In the genomic region with DNA sequence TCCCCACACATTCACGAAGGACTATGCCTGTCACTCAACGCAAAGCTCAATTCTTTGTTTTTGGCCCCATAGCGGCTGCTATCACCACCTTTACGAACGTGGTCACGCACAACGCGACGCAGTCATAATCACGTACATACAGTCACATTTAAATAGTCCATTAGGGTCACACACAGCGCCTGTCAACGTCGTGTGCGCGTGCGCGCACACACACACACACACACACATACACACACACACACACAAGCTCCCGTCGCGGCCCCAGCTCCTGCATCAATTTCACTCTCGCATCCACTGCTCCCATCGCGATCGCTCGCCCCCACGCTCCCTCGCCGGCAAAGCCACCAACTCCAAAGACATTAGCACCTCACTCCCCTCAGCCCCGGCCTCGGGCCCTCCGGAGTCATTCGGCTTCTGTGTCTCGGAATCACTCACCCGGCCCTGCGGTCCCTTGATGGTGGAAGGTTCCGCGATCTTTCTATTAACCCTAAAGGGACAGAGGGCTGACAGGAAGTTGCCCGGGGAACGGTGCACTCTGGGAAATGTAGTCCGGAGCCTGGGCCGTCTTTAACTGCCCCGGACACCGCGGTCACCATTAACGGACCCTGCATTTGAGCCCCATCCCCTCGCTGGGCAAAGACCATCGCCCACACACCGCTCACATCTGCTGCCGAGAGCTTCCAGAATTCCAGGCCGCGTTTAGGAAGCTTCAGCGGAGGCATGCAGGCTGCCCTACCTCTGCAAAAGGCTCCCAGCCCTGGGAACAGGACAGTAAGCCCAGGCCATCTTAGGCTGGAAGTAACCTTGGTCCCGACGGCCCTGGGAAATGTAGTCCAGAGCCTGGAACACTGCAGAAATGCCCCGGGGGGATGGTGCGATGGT, we compare ENCODE assay signal across 1 cellular context.
TF ChIP-seq lines count a peak whose summit lies in the region.

A gene (minus strand): TSS at position 486 of the 882 bp plus-strand sequence. CDS start 12,768 bp downstream, outside the sequence.

TF ChIP-seq in HepG2, 621 proteins besides CTCF, POLR2A, EP300 and RAD21 (continued from another document and continues in another):
- TF ChIP-seq, protein P1, sequence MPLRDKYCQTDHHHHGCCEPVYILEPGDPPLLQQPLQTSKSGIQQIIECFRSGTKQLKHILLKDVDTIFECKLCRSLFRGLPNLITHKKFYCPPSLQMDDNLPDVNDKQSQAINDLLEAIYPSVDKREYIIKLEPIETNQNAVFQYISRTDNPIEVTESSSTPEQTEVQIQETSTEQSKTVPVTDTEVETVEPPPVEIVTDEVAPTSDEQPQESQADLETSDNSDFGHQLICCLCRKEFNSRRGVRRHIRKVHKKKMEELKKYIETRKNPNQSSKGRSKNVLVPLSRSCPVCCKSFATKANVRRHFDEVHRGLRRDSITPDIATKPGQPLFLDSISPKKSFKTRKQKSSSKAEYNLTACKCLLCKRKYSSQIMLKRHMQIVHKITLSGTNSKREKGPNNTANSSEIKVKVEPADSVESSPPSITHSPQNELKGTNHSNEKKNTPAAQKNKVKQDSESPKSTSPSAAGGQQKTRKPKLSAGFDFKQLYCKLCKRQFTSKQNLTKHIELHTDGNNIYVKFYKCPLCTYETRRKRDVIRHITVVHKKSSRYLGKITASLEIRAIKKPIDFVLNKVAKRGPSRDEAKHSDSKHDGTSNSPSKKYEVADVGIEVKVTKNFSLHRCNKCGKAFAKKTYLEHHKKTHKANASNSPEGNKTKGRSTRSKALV (CRISPR knock-in tag; IDR thresholded peaks at IDR 0.05) = 0 out of 2 replicates have a peak, but pooled peaks have one; percentile 57
- TF ChIP-seq SOX13 (IDR thresholded peaks at IDR 0.05) = no peak
- TF ChIP-seq SOX13 (CRISPR knock-in tag; conservative IDR thresholded peaks at IDR 0.05 in 1 of 2, IDR thresholded peaks at IDR 0.05 in 1 of 2) = no peak; a peak in 1 of 4 replicates
- TF ChIP-seq FOXO1 (CRISPR knock-in tag; IDR thresholded peaks at IDR 0.05) = peak; percentile 35; the same call in 1 of the 2 replicates
- TF ChIP-seq GTF3A (CRISPR knock-in tag; conservative IDR thresholded peaks at IDR 0.05) = no peak
- TF ChIP-seq, protein P2, sequence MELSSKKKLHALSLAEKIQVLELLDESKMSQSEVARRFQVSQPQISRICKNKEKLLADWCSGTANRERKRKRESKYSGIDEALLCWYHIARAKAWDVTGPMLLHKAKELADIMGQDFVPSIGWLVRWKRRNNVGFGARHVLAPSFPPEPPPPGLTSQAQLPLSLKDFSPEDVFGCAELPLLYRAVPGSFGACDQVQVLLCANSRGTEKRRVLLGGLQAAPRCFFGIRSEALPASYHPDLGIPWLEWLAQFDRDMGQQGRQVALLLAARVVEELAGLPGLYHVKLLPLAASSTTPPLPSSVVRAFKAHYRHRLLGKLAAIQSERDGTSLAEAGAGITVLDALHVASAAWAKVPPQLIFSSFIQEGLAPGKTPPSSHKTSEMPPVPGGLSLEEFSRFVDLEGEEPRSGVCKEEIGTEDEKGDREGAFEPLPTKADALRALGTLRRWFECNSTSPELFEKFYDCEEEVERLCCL (CRISPR knock-in tag; IDR thresholded peaks at IDR 0.05; ENCODE audit: borderline replicate concordance) = no peak
- TF ChIP-seq, protein P3, sequence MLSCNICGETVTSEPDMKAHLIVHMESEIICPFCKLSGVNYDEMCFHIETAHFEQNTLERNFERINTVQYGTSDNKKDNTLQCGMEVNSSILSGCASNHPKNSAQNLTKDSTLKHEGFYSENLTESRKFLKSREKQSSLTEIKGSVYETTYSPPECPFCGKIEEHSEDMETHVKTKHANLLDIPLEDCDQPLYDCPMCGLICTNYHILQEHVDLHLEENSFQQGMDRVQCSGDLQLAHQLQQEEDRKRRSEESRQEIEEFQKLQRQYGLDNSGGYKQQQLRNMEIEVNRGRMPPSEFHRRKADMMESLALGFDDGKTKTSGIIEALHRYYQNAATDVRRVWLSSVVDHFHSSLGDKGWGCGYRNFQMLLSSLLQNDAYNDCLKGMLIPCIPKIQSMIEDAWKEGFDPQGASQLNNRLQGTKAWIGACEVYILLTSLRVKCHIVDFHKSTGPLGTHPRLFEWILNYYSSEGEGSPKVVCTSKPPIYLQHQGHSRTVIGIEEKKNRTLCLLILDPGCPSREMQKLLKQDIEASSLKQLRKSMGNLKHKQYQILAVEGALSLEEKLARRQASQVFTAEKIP (CRISPR knock-in tag; IDR thresholded peaks at IDR 0.05; ENCODE audit: borderline replicate concordance) = no peak
- TF ChIP-seq ZNF207 (IDR thresholded peaks at IDR 0.05; ENCODE audit: borderline replicate concordance) = no peak
- TF ChIP-seq SNRNP70 (IDR thresholded peaks at IDR 0.05; ENCODE audit: low read depth, low read length) = no peak
- TF ChIP-seq, protein P4, sequence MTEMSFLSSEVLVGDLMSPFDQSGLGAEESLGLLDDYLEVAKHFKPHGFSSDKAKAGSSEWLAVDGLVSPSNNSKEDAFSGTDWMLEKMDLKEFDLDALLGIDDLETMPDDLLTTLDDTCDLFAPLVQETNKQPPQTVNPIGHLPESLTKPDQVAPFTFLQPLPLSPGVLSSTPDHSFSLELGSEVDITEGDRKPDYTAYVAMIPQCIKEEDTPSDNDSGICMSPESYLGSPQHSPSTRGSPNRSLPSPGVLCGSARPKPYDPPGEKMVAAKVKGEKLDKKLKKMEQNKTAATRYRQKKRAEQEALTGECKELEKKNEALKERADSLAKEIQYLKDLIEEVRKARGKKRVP (CRISPR knock-in tag; IDR thresholded peaks at IDR 0.05) = 0 out of 4 replicates have a peak, but pooled peaks of 1 of the 2 experiments have one; percentile 5
- TF ChIP-seq, protein P5, sequence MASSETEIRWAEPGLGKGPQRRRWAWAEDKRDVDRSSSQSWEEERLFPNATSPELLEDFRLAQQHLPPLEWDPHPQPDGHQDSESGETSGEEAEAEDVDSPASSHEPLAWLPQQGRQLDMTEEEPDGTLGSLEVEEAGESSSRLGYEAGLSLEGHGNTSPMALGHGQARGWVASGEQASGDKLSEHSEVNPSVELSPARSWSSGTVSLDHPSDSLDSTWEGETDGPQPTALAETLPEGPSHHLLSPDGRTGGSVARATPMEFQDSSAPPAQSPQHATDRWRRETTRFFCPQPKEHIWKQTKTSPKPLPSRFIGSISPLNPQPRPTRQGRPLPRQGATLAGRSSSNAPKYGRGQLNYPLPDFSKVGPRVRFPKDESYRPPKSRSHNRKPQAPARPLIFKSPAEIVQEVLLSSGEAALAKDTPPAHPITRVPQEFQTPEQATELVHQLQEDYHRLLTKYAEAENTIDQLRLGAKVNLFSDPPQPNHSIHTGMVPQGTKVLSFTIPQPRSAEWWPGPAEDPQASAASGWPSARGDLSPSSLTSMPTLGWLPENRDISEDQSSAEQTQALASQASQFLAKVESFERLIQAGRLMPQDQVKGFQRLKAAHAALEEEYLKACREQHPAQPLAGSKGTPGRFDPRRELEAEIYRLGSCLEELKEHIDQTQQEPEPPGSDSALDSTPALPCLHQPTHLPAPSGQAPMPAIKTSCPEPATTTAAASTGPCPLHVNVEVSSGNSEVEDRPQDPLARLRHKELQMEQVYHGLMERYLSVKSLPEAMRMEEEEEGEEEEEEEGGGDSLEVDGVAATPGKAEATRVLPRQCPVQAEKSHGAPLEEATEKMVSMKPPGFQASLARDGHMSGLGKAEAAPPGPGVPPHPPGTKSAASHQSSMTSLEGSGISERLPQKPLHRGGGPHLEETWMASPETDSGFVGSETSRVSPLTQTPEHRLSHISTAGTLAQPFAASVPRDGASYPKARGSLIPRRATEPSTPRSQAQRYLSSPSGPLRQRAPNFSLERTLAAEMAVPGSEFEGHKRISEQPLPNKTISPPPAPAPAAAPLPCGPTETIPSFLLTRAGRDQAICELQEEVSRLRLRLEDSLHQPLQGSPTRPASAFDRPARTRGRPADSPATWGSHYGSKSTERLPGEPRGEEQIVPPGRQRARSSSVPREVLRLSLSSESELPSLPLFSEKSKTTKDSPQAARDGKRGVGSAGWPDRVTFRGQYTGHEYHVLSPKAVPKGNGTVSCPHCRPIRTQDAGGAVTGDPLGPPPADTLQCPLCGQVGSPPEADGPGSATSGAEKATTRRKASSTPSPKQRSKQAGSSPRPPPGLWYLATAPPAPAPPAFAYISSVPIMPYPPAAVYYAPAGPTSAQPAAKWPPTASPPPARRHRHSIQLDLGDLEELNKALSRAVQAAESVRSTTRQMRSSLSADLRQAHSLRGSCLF (CRISPR knock-in tag; IDR thresholded peaks at IDR 0.05; ENCODE audit: borderline replicate concordance) = peak; percentile 9; the same call in 1 of the 2 replicates
- TF ChIP-seq ZNF572 (CRISPR knock-in tag; IDR thresholded peaks at IDR 0.05) = no peak
- TF ChIP-seq ZMYM2 (CRISPR knock-in tag; IDR thresholded peaks at IDR 0.05) = peak; percentile 27; the same call in 1 of the 2 replicates
- no peak for TF ChIP-seq MAFG (CRISPR knock-in tag; IDR thresholded peaks at IDR 0.05)
- no peak for TF ChIP-seq GATAD2A (CRISPR knock-in tag; IDR thresholded peaks at IDR 0.05)
- peak; percentile 54; the same call in 1 of the 2 replicates for TF ChIP-seq ZNF558 (CRISPR knock-in tag; IDR thresholded peaks at IDR 0.05; ENCODE audit: borderline replicate concordance)
- TF ChIP-seq, protein P6, sequence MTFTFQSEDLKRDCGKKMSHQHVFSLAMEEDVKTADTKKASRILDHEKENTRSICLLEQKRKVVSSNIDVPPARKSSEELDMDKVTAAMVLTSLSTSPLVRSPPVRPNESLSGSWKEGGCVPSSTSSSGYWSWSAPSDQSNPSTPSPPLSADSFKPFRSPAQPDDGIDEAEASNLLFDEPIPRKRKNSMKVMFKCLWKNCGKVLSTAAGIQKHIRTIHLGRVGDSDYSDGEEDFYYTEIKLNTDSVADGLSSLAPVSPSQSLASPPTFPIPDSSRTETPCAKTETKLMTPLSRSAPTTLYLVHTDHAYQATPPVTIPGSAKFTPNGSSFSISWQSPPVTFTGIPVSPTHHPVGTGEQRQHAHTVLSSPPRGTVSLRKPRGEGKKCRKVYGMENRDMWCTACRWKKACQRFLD (CRISPR knock-in tag; IDR thresholded peaks at IDR 0.05; ENCODE audit: borderline replicate concordance) = 0 out of 2 replicates have a peak, but pooled peaks have one; percentile 38
- no peak for TF ChIP-seq SMARCE1 (IDR thresholded peaks at IDR 0.05; ENCODE audit: borderline replicate concordance)
- TF ChIP-seq, protein P7, sequence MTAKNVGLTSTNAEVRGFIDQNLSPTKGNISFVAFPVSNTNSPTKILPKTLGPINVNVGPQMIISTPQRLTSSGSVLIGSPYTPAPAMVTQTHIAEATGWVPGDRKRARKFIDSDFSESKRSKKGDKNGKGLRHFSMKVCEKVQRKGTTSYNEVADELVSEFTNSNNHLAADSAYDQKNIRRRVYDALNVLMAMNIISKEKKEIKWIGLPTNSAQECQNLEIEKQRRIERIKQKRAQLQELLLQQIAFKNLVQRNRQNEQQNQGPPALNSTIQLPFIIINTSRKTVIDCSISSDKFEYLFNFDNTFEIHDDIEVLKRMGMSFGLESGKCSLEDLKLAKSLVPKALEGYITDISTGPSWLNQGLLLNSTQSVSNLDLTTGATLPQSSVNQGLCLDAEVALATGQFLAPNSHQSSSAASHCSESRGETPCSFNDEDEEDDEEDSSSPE (CRISPR knock-in tag; IDR thresholded peaks at IDR 0.05) = no peak
- no peak; the same call in 1 of the 2 replicates for TF ChIP-seq ATF7-NPFF (CRISPR knock-in tag; IDR thresholded peaks at IDR 0.05; ENCODE audit: low read depth)
- no peak for TF ChIP-seq ZNF75D (CRISPR knock-in tag; IDR thresholded peaks at IDR 0.05; ENCODE audit: borderline replicate concordance)
- peak; percentile 71 for TF ChIP-seq GABPA (IDR thresholded peaks at IDR 0.05; ENCODE audit: low read depth, low read length)
- peak; percentile 96 for TF ChIP-seq GABPA (CRISPR knock-in tag; IDR thresholded peaks at IDR 0.05; ENCODE audit: low read depth)
- TF ChIP-seq ZNF644 (CRISPR knock-in tag; IDR thresholded peaks at IDR 0.05; ENCODE audit: low read depth) = no peak
- TF ChIP-seq ZNF615 (CRISPR knock-in tag; IDR thresholded peaks at IDR 0.05; ENCODE audit: borderline replicate concordance) = no peak; the same call in 1 of the 2 replicates
- TF ChIP-seq ZNF12 (CRISPR knock-in tag; IDR thresholded peaks at IDR 0.05) = peak; percentile 24; the same call in 1 of the 2 replicates
- TF ChIP-seq KDM6A (CRISPR knock-in tag; IDR thresholded peaks at IDR 0.05; ENCODE audit: low read depth) = no peak
- TF ChIP-seq NPAS2 (CRISPR knock-in tag; IDR thresholded peaks at IDR 0.05; ENCODE audit: borderline replicate concordance) = no peak
- no peak; the same call in 1 of the 2 replicates for TF ChIP-seq ZNF724P (CRISPR knock-in tag; IDR thresholded peaks at IDR 0.05; ENCODE audit: borderline replicate concordance)
- TF ChIP-seq ZNF674 (CRISPR knock-in tag; IDR thresholded peaks at IDR 0.05; ENCODE audit: low read depth) = no peak
- no peak for TF ChIP-seq CEBPB (IDR thresholded peaks at IDR 0.05; ENCODE audit: borderline replicate concordance, low read depth, low read length)
- peak; percentile 83 for TF ChIP-seq ZNF335 (CRISPR knock-in tag; IDR thresholded peaks at IDR 0.05)
- TF ChIP-seq, protein P8, sequence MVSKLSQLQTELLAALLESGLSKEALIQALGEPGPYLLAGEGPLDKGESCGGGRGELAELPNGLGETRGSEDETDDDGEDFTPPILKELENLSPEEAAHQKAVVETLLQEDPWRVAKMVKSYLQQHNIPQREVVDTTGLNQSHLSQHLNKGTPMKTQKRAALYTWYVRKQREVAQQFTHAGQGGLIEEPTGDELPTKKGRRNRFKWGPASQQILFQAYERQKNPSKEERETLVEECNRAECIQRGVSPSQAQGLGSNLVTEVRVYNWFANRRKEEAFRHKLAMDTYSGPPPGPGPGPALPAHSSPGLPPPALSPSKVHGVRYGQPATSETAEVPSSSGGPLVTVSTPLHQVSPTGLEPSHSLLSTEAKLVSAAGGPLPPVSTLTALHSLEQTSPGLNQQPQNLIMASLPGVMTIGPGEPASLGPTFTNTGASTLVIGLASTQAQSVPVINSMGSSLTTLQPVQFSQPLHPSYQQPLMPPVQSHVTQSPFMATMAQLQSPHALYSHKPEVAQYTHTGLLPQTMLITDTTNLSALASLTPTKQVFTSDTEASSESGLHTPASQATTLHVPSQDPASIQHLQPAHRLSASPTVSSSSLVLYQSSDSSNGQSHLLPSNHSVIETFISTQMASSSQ (IDR thresholded peaks at IDR 0.05; ENCODE audit: low read depth) = no peak
- TF ChIP-seq, protein P8 (CRISPR knock-in tag; IDR thresholded peaks at IDR 0.05; ENCODE audit: borderline replicate concordance) = no peak; the same call in 1 of the 2 replicates
- TF ChIP-seq FOSL2 (CRISPR knock-in tag; IDR thresholded peaks at IDR 0.05) = peak; percentile 2; the same call in 1 of the 2 replicates
